Comparison of ENCODE assay signal across 15 cellular contexts in the genomic region with DNA sequence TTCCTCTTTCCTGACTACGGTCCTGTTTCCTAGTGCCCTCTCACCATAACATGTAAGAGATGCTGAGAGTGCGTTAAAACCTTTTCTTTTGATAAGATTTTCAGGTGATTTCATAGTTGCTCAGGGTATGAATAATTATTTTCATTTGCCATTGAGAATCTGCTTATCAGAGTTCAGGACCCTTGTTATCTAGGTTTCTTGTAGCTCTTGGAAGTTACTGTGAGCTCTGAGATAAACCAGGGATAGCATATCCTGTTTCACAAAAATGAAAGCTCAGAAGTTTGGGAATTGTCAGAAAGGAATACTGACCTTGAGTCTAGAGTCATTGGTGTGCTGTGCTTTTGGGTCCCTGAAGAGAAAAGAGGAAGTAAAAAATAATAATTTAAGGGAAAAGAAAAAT.
"Had no signal": no experiment of that assay in that cellular context is flagged by ENCODE, and none has a peak within 500 bp of the region (broad histone marks: within the 10 kb centered on the region; RNA-seq: fewer than 3 reads in every experiment).

No MANE protein-coding gene starts in this region.

- FAIRE-seq: pancreas had no signal

- H3K4me1 Mint-ChIP-seq: activated CD4-positive, alpha-beta memory T cell treated with anti-CD3 and anti-CD28 coated beads, Interleukin-2, amount 10 ng/mL, durations not matched to agents 7 days and 5 days; activated CD4-positive, alpha-beta T cell treated with anti-CD3 and anti-CD28 coated beads for 36 hours; activated naive CD4-positive, alpha-beta T cell treated with anti-CD3 and anti-CD28 coated beads, Interleukin-2, amount 50 U/mL, for 24 hours; stimulated activated effector memory CD8-positive, alpha-beta T cell treated with anti-CD3 and anti-CD28 coated beads, Interleukin-12 subunit alpha, Interleukin-12 subunit beta, amount 100 ng/mL, for 72 hours had no signal

- H3K4me3 Mint-ChIP-seq: activated CD4-positive, alpha-beta memory T cell treated with anti-CD3 and anti-CD28 coated beads, Interleukin-2, amount 10 ng/mL, durations not matched to agents 7 days and 5 days; activated CD4-positive, alpha-beta T cell treated with anti-CD3 and anti-CD28 coated beads for 36 hours; activated naive CD4-positive, alpha-beta T cell treated with anti-CD3 and anti-CD28 coated beads, Interleukin-2, amount 50 U/mL, for 24 hours; activated T-cell treated with anti-CD3 and anti-CD28 coated beads, Interleukin-2, amount 50 U/mL, for 24 hours; naive B cell; stimulated activated effector memory CD8-positive, alpha-beta T cell treated with anti-CD3 and anti-CD28 coated beads, Interleukin-12 subunit alpha, Interleukin-12 subunit beta, amount 100 ng/mL, for 72 hours; T-helper 17 cell had no signal

- H3K36me3 Mint-ChIP-seq: activated naive CD4-positive, alpha-beta T cell treated with anti-CD3 and anti-CD28 coated beads, Interleukin-2, amount 50 U/mL, for 24 hours; brain; naive B cell; stimulated activated effector memory CD8-positive, alpha-beta T cell treated with anti-CD3 and anti-CD28 coated beads, Interleukin-12 subunit alpha, Interleukin-12 subunit beta, amount 100 ng/mL, for 72 hours had no signal

- H3K27me3 ChIP-seq: pancreas, uterus had no signal

- H3K36me3 ChIP-seq: adrenal gland, pancreas, uterus had no signal

- H3K9me3 ChIP-seq: adrenal gland, pancreas, uterus had no signal

- DNase-seq: activated CD4-positive, alpha-beta memory T cell treated with anti-CD3 and anti-CD28 coated beads, Interleukin-2, amount 10 ng/mL, durations not matched to agents 7 days and 5 days; activated CD4-positive, alpha-beta T cell treated with anti-CD3 and anti-CD28 coated beads for 36 hours; activated effector memory CD4-positive, alpha-beta T cell treated with Interleukin-2 at 50 U/mL for 16 hours; activated T-cell treated with anti-CD3 and anti-CD28 coated beads, Interleukin-2, amount 50 U/mL, for 24 hours; adrenal gland; effector memory CD4-positive, alpha-beta T cell; hypothalamus; naive B cell; pancreas; T-helper 17 cell; uterus had no signal

- H3K4me3 ChIP-seq: adrenal gland, pancreas, uterus had no signal

- H3K27ac Mint-ChIP-seq: activated CD4-positive, alpha-beta memory T cell treated with anti-CD3 and anti-CD28 coated beads, Interleukin-2, amount 10 ng/mL, durations not matched to agents 7 days and 5 days; activated CD4-positive, alpha-beta T cell treated with anti-CD3 and anti-CD28 coated beads for 36 hours; activated naive CD4-positive, alpha-beta T cell treated with anti-CD3 and anti-CD28 coated beads, Interleukin-2, amount 50 U/mL, for 24 hours; activated T-cell treated with anti-CD3 and anti-CD28 coated beads, Interleukin-2, amount 50 U/mL, for 24 hours; naive B cell; stimulated activated effector memory CD8-positive, alpha-beta T cell treated with anti-CD3 and anti-CD28 coated beads, Interleukin-12 subunit alpha, Interleukin-12 subunit beta, amount 100 ng/mL, for 72 hours; T-helper 17 cell had no signal

- H3K9me3 Mint-ChIP-seq: activated CD4-positive, alpha-beta memory T cell treated with anti-CD3 and anti-CD28 coated beads, Interleukin-2, amount 10 ng/mL, durations not matched to agents 7 days and 5 days; activated naive CD4-positive, alpha-beta T cell treated with anti-CD3 and anti-CD28 coated beads, Interleukin-2, amount 50 U/mL, for 24 hours; activated T-cell treated with anti-CD3 and anti-CD28 coated beads, Interleukin-2, amount 50 U/mL, for 24 hours; brain; naive B cell; stimulated activated effector memory CD8-positive, alpha-beta T cell treated with anti-CD3 and anti-CD28 coated beads, Interleukin-12 subunit alpha, Interleukin-12 subunit beta, amount 100 ng/mL, for 72 hours had no signal

- H3K4me1 ChIP-seq: adrenal gland, uterus had no signal

- H3K27ac ChIP-seq: epithelial cell of prostate, uterus had no signal
